11 cellular contexts compared by ENCODE assay signal in the genomic region with DNA sequence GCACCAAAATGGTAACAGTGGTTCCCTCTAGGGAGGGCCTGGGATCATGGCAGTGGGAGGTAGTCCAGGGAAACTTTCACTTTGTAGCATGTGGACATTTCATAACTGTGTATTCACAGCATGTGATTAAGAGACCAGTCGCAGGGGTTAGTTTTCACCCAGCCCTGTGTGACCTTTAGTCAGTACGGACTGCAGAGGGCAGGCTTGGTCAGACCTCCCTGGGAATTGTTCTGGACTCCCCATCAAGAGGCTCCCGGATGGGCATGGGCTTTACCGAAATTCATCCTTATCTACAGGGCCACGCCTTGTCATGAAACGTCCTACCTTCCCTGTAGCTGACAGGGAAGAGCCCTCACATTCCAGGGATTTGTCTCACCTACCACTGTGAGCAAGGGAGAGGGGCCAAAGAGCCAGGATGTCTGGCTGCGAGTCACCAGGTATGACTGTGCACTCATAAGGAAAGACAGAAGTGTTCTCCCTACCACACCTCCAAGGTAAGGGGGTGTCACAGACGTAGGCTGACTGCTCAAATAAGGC. TPM values are rescaled to one million over a fixed set of nuclear protein-coding genes. Genes with fewer than 3 reads are reported as not detected.
DNase-seq lines count a peak whose midpoint lies in the region; FAIRE-seq and TF ChIP-seq lines count a peak whose summit lies in the region.
"Had no signal": no experiment of that assay in that cellular context is flagged by ENCODE, and none has a peak within 500 bp of the region (broad histone marks: within the 10 kb centered on the region; RNA-seq: fewer than 3 reads in every experiment).

No MANE protein-coding gene starts in this region.

- FAIRE-seq in RCC 7860 (lab: Jason Lieb, UNC) = peak; percentile 64

- H3K36me3 ChIP-seq in ACC112 (ENCODE audit: insufficient read depth, low read length) = peaks cover 27% of the 10 kb centered on the region
- H3K36me3 ChIP-seq in muscle layer of duodenum (ENCODE audit: control insufficient read depth in 1 of 2, insufficient read depth in 2 of 2, low read length in 2 of 2) = peaks cover 59 to 66% of the 10 kb centered on the region in 2 donors

- peaks cover 35% of the 10 kb centered on the region for H3K4me1 ChIP-seq in ACC112 (ENCODE audit: control insufficient read depth, insufficient read depth, low read length, unreplicated experiment)
- H3K4me1 ChIP-seq in muscle layer of duodenum (ENCODE audit: control insufficient read depth in 1 of 2, insufficient read depth in 2 of 2, low read length in 2 of 2) = peaks cover 15 to 24% of the 10 kb centered on the region in 2 donors

- H3K27me3 ChIP-seq in ACC112 (ENCODE audit: insufficient read depth, low read length) (no peaks in the 10 kb centered on the region), muscle layer of duodenum (ENCODE audit: low read depth, low read length) (no peaks in the 10 kb centered on the region)

- peak; percentile 16 for TF ChIP-seq CTCF in fibroblast of villous mesenchyme (IDR thresholded peaks at IDR 0.05; ENCODE audit: insufficient read depth, low read depth, low read length)
- TF ChIP-seq CTCF in GM20000 (IDR thresholded peaks at IDR 0.05; ENCODE audit: extremely low read depth, missing control alignments) = no peak

- peak overlapping the region; percentile 33; the same call in 1 of the 2 replicates for H3K4me3 ChIP-seq in ACC112 (ENCODE audit: low read depth, low read length)
- H3K4me3 ChIP-seq in fibroblast of villous mesenchyme (ENCODE audit: low read depth, low read length) = no peak overlapping the region
- H3K4me3 ChIP-seq in muscle layer of duodenum (ENCODE audit: low read depth in 1 of 2, low read length in 2 of 2) = no peak overlapping the region

- H3K9me3 ChIP-seq in muscle layer of duodenum (ENCODE audit: control insufficient read depth in 1 of 2, low read length in 2 of 2) = no peaks in the 10 kb centered on the region

- no peak overlapping the region for H2AFZ ChIP-seq in ACC112 (ENCODE audit: low read length, unreplicated experiment)

- DNase-seq in RCC 7860 (ENCODE audit: low spot score) (peak; percentile 81), fibroblast of villous mesenchyme (ENCODE audit: low read depth) (peak; percentile 75), KBM-7 (no peak), GM20000 (ENCODE audit: low spot score) (no peak), NCI-H526 treated with DMSO at 0.1 percent for 48 hours (lab: John Stamatoyannopoulos, UW) (no peak)
- DNase-seq in activated CD4-positive, alpha-beta T cell treated with anti-CD3 and anti-CD28 coated beads, Interleukin-2, amount 50 U/mL, for 4 hours = no peak
- DNase-seq: activated CD4-positive, CD25-positive, alpha-beta regulatory T cell treated with anti-CD3 and anti-CD28 coated beads, Interleukin-2, amount 50 U/mL, for 72 hours; left cardiac atrium; NCI-H1694 had no signal

- in situ Hi-C loops in KBM-7 (cut with MboI; ENCODE audit: low pct_unique_long_range_greater_than_20kb, low sequenced_read_pairs) = no loop called here

- no peaks in the 10 kb centered on the region for H3K79me2 ChIP-seq in ACC112 (ENCODE audit: control insufficient read depth, insufficient read depth, low read length, unreplicated experiment)

- H3K27ac ChIP-seq in ACC112 (ENCODE audit: low read depth, low read length) (peak overlapping the region; percentile 75), muscle layer of duodenum (ENCODE audit: low read length) (peak overlapping the region; percentile 31)

RNA-seq across cellular contexts. Expression of gene GPX3, which starts 19.9 kb away (rescaled TPM):
- total RNA-seq in fibroblast of villous mesenchyme = 3.5 and 3.9 TPM in 2 replicates

RNA-seq across cellular contexts. Expression of gene TNIP1, which starts 40.6 kb away (rescaled TPM):
- 88.3 and 108 TPM in 2 replicates for total RNA-seq in fibroblast of villous mesenchyme

Comparison
In these comparisons a context has a peak if more than half of its experiments do, and no peak if none do; other contexts are left out.
1. DNase-seq: peak in RCC 7860 (single experiment) and fibroblast of villous mesenchyme (single experiment); none in activated CD4-positive, alpha-beta T cell treated with anti-CD3 and anti-CD28 coated beads, Interleukin-2, amount 50 U/mL, for 4 hours (0 of 2), KBM-7 (single experiment), GM20000 (single experiment) and NCI-H526 treated with DMSO at 0.1 percent for 48 hours (single experiment).